Comparison of ENCODE assay signal across 27 cellular contexts in the genomic region with DNA sequence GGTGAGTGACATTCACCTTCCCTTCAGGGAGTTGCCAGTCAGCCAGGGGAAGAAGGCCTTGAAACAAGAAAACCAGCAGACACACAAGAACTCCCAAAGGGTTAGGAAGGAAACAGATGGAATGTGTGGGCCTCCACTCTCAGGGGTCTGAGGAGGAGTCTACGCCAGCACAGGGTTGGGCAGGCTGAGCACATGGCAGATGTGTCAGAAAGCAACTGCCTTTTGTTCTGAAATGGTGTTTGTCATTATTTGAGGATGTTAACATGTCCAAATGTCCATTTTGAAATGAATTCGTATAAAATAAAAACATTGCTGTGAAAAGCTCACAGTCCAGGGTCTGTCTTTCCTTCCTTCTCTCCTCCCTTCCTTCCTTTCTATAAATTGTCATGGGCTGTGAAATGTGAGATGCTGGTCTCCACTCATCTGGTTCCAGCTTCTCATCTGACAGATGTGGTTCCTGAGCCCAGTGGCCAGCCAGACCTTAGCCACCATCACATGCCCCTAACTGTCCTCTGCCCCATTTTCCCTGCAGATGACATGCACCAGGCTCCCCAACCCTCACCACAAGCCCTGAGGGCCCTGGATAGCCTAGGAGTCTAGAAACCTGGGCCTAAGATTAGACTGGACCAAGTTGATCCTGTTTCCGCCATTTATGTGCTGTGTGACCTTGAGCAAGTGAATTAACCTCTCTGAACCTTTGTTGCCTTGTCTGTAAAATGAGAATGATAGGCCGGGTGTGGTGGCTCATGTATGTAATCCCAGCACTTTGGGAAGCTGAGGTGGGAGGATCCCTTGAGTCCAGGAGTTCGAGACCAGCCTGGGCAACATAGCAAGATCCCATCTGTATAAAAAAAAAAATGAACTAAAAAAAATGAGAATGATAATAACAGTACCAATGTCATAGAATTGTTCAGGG. TPM values are rescaled to one million over a fixed set of nuclear protein-coding genes. Genes with fewer than 3 reads are reported as not detected.
DNase-seq lines count a peak whose midpoint lies in the region; ATAC-seq and TF ChIP-seq lines count a peak whose summit lies in the region.
"Had no signal": no experiment of that assay in that cellular context is flagged by ENCODE, and none has a peak within 500 bp of the region (broad histone marks: within the 10 kb centered on the region; RNA-seq: fewer than 3 reads in every experiment).

No MANE protein-coding gene starts in this region.

- no peaks in the 10 kb centered on the region for H3K36me3 ChIP-seq in BLaER1
- H3K36me3 ChIP-seq: prostate gland, suprapubic skin, vagina had no signal

- peak overlapping the region; percentile 84 for H3K27ac ChIP-seq in BLaER1
- H3K27ac ChIP-seq: PC-9, prostate gland, vagina had no signal

- H3K27me3 Mint-ChIP-seq in endothelial cell (ENCODE audit: unreplicated experiment) = peaks cover 5% of the 10 kb centered on the region
- no peaks in the 10 kb centered on the region for H3K27me3 Mint-ChIP-seq in neural crest cell (ENCODE audit: low read depth)
- no peaks in the 10 kb centered on the region for H3K27me3 Mint-ChIP-seq in Calu3 (ENCODE audit: unreplicated experiment)
- H3K27me3 Mint-ChIP-seq: activated CD4-positive, alpha-beta memory T cell treated with anti-CD3 and anti-CD28 coated beads for 36 hours; activated naive CD8-positive, alpha-beta T cell had no signal

- H3K4me3 ChIP-seq in BLaER1 = no peak overlapping the region
- H3K4me3 ChIP-seq: PC-9, prostate gland, suprapubic skin, vagina had no signal

- H3K4me1 ChIP-seq in BLaER1 = peaks cover 46% of the 10 kb centered on the region

- no peaks in the 10 kb centered on the region for H4K20me1 ChIP-seq in BLaER1

- H3K36me3 Mint-ChIP-seq in endothelial cell (ENCODE audit: low read depth, unreplicated experiment) = peaks cover 8% of the 10 kb centered on the region
- H3K36me3 Mint-ChIP-seq in neural crest cell (ENCODE audit: low read depth) = no peaks in the 10 kb centered on the region
- peaks cover 9% of the 10 kb centered on the region for H3K36me3 Mint-ChIP-seq in Calu3 (ENCODE audit: insufficient read depth, unreplicated experiment)
- H3K36me3 Mint-ChIP-seq: activated CD4-positive, alpha-beta memory T cell treated with anti-CD3 and anti-CD28 coated beads for 36 hours had no signal

- H3K4me3 Mint-ChIP-seq in endothelial cell (ENCODE audit: unreplicated experiment) = no peak overlapping the region
- no peak overlapping the region for H3K4me3 Mint-ChIP-seq in neural crest cell
- no peak overlapping the region for H3K4me3 Mint-ChIP-seq in Calu3 (ENCODE audit: low read depth, unreplicated experiment)
- H3K4me3 Mint-ChIP-seq: activated CD4-positive, alpha-beta memory T cell treated with anti-CD3 and anti-CD28 coated beads for 36 hours; activated naive CD8-positive, alpha-beta T cell; nephron progenitor cell had no signal

- H3K27ac Mint-ChIP-seq in endothelial cell (ENCODE audit: unreplicated experiment) = peak overlapping the region; percentile 13
- peak overlapping the region; percentile 47 for H3K27ac Mint-ChIP-seq in neural crest cell (ENCODE audit: unreplicated experiment)
- H3K27ac Mint-ChIP-seq in Calu3 (ENCODE audit: unreplicated experiment) = no peak overlapping the region
- H3K27ac Mint-ChIP-seq: activated CD4-positive, alpha-beta memory T cell treated with anti-CD3 and anti-CD28 coated beads for 36 hours; activated naive CD8-positive, alpha-beta T cell; activated T-helper 2 cell treated with anti-CD3 and anti-CD28 coated beads, Interferon-gamma antibody, Interleukin-2, Interleukin-4, amounts not matched to agents 10 μg/mL and 5 μg/mL and 100 μg/mL, durations not matched to agents 14 hours and 24 hours and 36 hours; nephron progenitor cell had no signal

- H3K27me3 ChIP-seq in BLaER1 = no peaks in the 10 kb centered on the region
- H3K27me3 ChIP-seq: suprapubic skin, vagina had no signal

- TF ChIP-seq CTCF in endothelial cell (IDR thresholded peaks at IDR 0.05; ENCODE audit: unreplicated experiment) = no peak
- no peak for TF ChIP-seq CTCF in neural crest cell (conservative IDR thresholded peaks at IDR 0.05)
- no peak for TF ChIP-seq CTCF in Calu3 (IDR thresholded peaks at IDR 0.05; ENCODE audit: unreplicated experiment)

- no TSS peak for BruUV-seq in Calu3 (replicated peaks; lab: Mats Ljungman, UMichigan)

- ATAC-seq in GM21717 (IDR thresholded peaks at IDR 0.05; ENCODE audit: unreplicated experiment) = no peak
- ATAC-seq: activated CD4-positive, CD25-positive, alpha-beta regulatory T cell treated with anti-CD3 and anti-CD28 coated beads, Interleukin-2, amount 50 U/mL, for 24 hours; left lobe of liver had no signal

- peaks cover 34% of the 10 kb centered on the region for H3K4me1 Mint-ChIP-seq in endothelial cell (ENCODE audit: unreplicated experiment)
- H3K4me1 Mint-ChIP-seq in neural crest cell = no peaks in the 10 kb centered on the region
- peaks cover 6% of the 10 kb centered on the region for H3K4me1 Mint-ChIP-seq in Calu3 (ENCODE audit: low read depth, unreplicated experiment)

- intact Hi-C loops in Calu3 (cut with micrococcal nuclease; ENCODE audit: unreplicated experiment) = no loop called here

- no peak overlapping the region for H3K9ac ChIP-seq in BLaER1

- DNase-seq in NCI-H69 (lab: John Stamatoyannopoulos, UW) (peak; percentile 40), endothelial cell (ENCODE audit: low spot score) (no peak), neural crest cell (ENCODE audit: low read depth, low spot score) (no peak), 8988T (no peak), Calu3 (no peak), activated gamma-delta T cell treated with Interleukin-2 at 50 U/mL for 16 hours (no peak)
- DNase-seq: activated CD4-positive, alpha-beta memory T cell treated with anti-CD3 and anti-CD28 coated beads for 36 hours; central memory CD4-positive, alpha-beta T cell; foreskin fibroblast; MM.1S; NCI-H1436 treated with DMSO at 0.1 percent for 48 hours; NCI-H510A; nephron progenitor cell; PC-9; SHP77; SW 1271 had no signal

- H3K9me3 ChIP-seq in BLaER1 = no peaks in the 10 kb centered on the region; the same call in 1 of the 2 replicates
- H3K9me3 ChIP-seq: prostate gland, suprapubic skin, vagina had no signal

- CTCF ChIA-PET in Calu3 (lab: Charles Lee) = no interaction called here

- H3K9me3 Mint-ChIP-seq in endothelial cell (ENCODE audit: unreplicated experiment) = no peaks in the 10 kb centered on the region
- H3K9me3 Mint-ChIP-seq in neural crest cell = no peaks in the 10 kb centered on the region
- H3K9me3 Mint-ChIP-seq in Calu3 (ENCODE audit: low read depth, unreplicated experiment) = no peaks in the 10 kb centered on the region
- H3K9me3 Mint-ChIP-seq: activated CD4-positive, alpha-beta memory T cell treated with anti-CD3 and anti-CD28 coated beads for 36 hours; activated T-helper 2 cell treated with anti-CD3 and anti-CD28 coated beads, Interferon-gamma antibody, Interleukin-2, Interleukin-4, amounts not matched to agents 10 μg/mL and 5 μg/mL and 100 μg/mL, durations not matched to agents 14 hours and 24 hours and 36 hours had no signal

- peak overlapping the region; percentile 83 for H3K4me2 ChIP-seq in BLaER1
- H3K4me2 ChIP-seq: PC-9 had no signal

RNA-seq across cellular contexts. Expression of a gene that starts 56.2 kb away (rescaled TPM):
- total RNA-seq in endothelial cell (ENCODE audit: unreplicated experiment) (0.97 TPM), neural crest cell (not detected in 2 replicates), Calu3 (2022) (1.4 and 1.8 TPM in 2 replicates)
- total RNA-seq: epithelial cell of proximal tubule, mononuclear cell, suprapubic skin, vagina had no signal
